ENCODE assay signal across 9 cellular contexts in the genomic region with DNA sequence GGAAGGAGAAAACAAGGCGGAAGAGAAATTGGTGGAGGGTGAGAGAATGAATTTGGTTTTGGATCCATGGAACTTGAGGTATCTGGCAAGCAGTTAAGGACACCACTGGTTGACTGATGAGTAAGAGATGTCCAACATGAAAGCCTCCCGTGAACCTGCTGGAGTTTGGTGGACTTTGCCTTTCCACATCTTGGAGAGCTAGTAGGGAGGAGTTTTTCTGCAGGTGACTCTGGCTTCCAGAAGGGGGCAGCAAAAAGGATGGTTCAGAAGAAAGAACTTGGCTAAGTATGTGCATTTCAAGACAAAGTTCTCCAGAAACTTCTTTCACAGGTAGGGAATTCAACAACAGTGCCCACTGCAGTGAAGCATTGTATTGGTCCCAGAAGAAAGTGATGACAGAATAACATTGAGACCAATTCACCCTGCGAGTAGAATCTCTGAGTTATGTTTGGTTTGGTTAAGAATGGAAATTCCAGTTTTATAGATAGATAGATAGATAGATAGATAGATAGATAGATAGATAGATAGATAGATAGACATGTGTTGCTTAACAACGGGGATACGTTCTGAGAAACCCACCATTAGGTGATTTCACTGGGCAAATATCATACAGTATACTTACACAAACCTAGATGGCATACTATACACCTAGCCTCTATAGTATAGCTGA. TPM values are rescaled to one million over a fixed set of nuclear protein-coding genes. Genes with fewer than 3 reads are reported as not detected.
A peak's percentile ranks its signal among the peaks of the same experiment; 100 is the strongest.
DNase-seq lines count a peak whose midpoint lies in the region; ATAC-seq, FAIRE-seq and TF ChIP-seq lines count a peak whose summit lies in the region.
"Had no signal": no experiment of that assay in that cellular context is flagged by ENCODE, and none has a peak within 500 bp of the region (broad histone marks: within the 10 kb centered on the region; RNA-seq: fewer than 3 reads in every experiment).

No MANE protein-coding gene starts in this region.

- no peak overlapping the region for H2BK5ac ChIP-seq in neuronal stem cell (ENCODE audit: low read length)

- no peak overlapping the region for H4K8ac ChIP-seq in neuronal stem cell (ENCODE audit: low read depth, low read length)

- H3K14ac ChIP-seq in neuronal stem cell (ENCODE audit: low read length): no peak overlapping the region

- H3K4me3 Mint-ChIP-seq in activated CD4-positive, alpha-beta T cell treated with anti-CD3 and anti-CD28 coated beads for 36 hours: no peak overlapping the region

- H2AK5ac ChIP-seq in neuronal stem cell (ENCODE audit: low read depth, low read length): no peak overlapping the region

- H3K4me2 ChIP-seq in keratinocyte (ENCODE audit: control insufficient read depth, extremely low read depth, insufficient read depth, low read depth, low read length) (no peak overlapping the region), neuronal stem cell (ENCODE audit: insufficient read depth, low read length, poor library complexity, severe bottlenecking) (no peak overlapping the region)

- H3K4me1 ChIP-seq in keratinocyte (ENCODE audit: control insufficient read depth, extremely low read depth, insufficient read depth, low read length) (no peaks in the 10 kb centered on the region), neuronal stem cell (ENCODE audit: control insufficient read depth in 2 of 2, insufficient read depth in 1 of 2, low read depth in 1 of 2, low read length in 2 of 2) (no peaks in the 10 kb centered on the region)

- no peak overlapping the region for H2BK15ac ChIP-seq in neuronal stem cell (ENCODE audit: low read length)

- TF ChIP-seq CTCF in VCaP (conservative IDR thresholded peaks at IDR 0.05) (peak; percentile 60; the same call in 1 of the 2 replicates), keratinocyte (optimal IDR thresholded peaks at IDR 0.05 in 1 of 3, IDR thresholded peaks at IDR 0.05 in 1 of 3, conservative IDR thresholded peaks at IDR 0.05 in 1 of 3; ENCODE audit: extremely low read depth in 1 of 3, insufficient read depth in 2 of 3, low read length in 3 of 3) (peak; percentile 58 to 77 (median 67))

- H2AFZ ChIP-seq in keratinocyte (ENCODE audit: control insufficient read depth, low read length) (no peak overlapping the region), neuronal stem cell (ENCODE audit: low read length) (no peak overlapping the region)

- H3K27ac ChIP-seq in VCaP (no peak overlapping the region), keratinocyte (ENCODE audit: control insufficient read depth, insufficient read depth, low read length) (no peak overlapping the region), neuronal stem cell (replicated peaks; ENCODE audit: low read length) (no peak overlapping the region)

- H3K27ac Mint-ChIP-seq in activated CD4-positive, alpha-beta T cell treated with anti-CD3 and anti-CD28 coated beads for 36 hours: no peak overlapping the region

- H3K4me1 Mint-ChIP-seq in activated CD4-positive, alpha-beta T cell treated with anti-CD3 and anti-CD28 coated beads for 36 hours: no peaks in the 10 kb centered on the region

- H3K27me3 Mint-ChIP-seq in activated CD4-positive, alpha-beta T cell treated with anti-CD3 and anti-CD28 coated beads for 36 hours: peaks cover 13% of the 10 kb centered on the region

- H4K20me1 ChIP-seq in keratinocyte (ENCODE audit: control insufficient read depth, extremely low read depth, insufficient read depth, low read length): no peaks in the 10 kb centered on the region

- DNase-seq in activated CD4-positive, alpha-beta T cell treated with anti-CD3 and anti-CD28 coated beads for 36 hours: peak; percentile 17
- DNase-seq in activated CD4-positive, alpha-beta T cell treated with anti-CD3 and anti-CD28 coated beads for 1 hour: no peak
- DNase-seq in HT-29 (ENCODE audit: low spot score): peak; percentile 70
- no peak for DNase-seq in keratinocyte (ENCODE audit: low read depth, low spot score)
- no peak for DNase-seq in neuronal stem cell (ENCODE audit: low spot score)
- no peak for DNase-seq in effector CD8-positive, alpha-beta T cell (lab: John Stamatoyannopoulos, UW)

- H3K4ac ChIP-seq in neuronal stem cell (ENCODE audit: low read length): no peak overlapping the region

- dilution Hi-C loops in keratinocyte (cut with MboI; ENCODE audit: extremely low pct_ligation_motif_present, low sequenced_read_pairs): no loop called here

- no peaks in the 10 kb centered on the region for H3K79me2 ChIP-seq in keratinocyte (ENCODE audit: control insufficient read depth, insufficient read depth, low read length)

- H3K4me3 ChIP-seq in keratinocyte (ENCODE audit: control insufficient read depth in 2 of 3, extremely low read depth in 1 of 3, insufficient read depth in 2 of 3, low read depth in 1 of 3, low read length in 3 of 3) (no peak overlapping the region), neuronal stem cell (ENCODE audit: low read length in 2 of 2) (no peak overlapping the region)

- H3K36me3 Mint-ChIP-seq in activated CD4-positive, alpha-beta T cell treated with anti-CD3 and anti-CD28 coated beads for 36 hours (ENCODE audit: low read depth): no peaks in the 10 kb centered on the region

- POLR2A ChIA-PET in activated CD4-positive, alpha-beta T cell treated with anti-CD3 and anti-CD28 coated beads for 36 hours (lab: Charles Lee): interaction anchor here (0.6 kb wide), 1 partner anchor 288 kb away, joined by 3 read pairs; no protein-coding TSS in a partner anchor

- no peak overlapping the region for H2BK120ac ChIP-seq in neuronal stem cell (ENCODE audit: low read depth, low read length)

- H3K9ac ChIP-seq in keratinocyte (ENCODE audit: control insufficient read depth, extremely low read depth, insufficient read depth, low read length) (no peak overlapping the region), neuronal stem cell (ENCODE audit: low read depth, low read length, poor library complexity) (no peak overlapping the region)

- no peak overlapping the region for H3K23ac ChIP-seq in neuronal stem cell (ENCODE audit: low read depth, low read length, poor library complexity)

- no peak for FAIRE-seq in keratinocyte (lab: Jason Lieb, UNC)
- FAIRE-seq: G401.6 had no signal

- no peak overlapping the region for H3K18ac ChIP-seq in neuronal stem cell (ENCODE audit: low read length)

- no peaks in the 10 kb centered on the region for H3K79me1 ChIP-seq in neuronal stem cell (ENCODE audit: low read depth, low read length)

- no peaks in the 10 kb centered on the region for H3K9me1 ChIP-seq in keratinocyte (ENCODE audit: control insufficient read depth, extremely low read depth, insufficient read depth, low read length)

- CTCF ChIA-PET in activated CD4-positive, alpha-beta T cell treated with anti-CD3 and anti-CD28 coated beads for 36 hours (lab: Charles Lee): interaction anchor here (0.7 to 1.0 kb wide), 3 partner anchors 13 to 26 kb away, joined by 3 read pairs; no protein-coding TSS in a partner anchor

- H3K9me3 Mint-ChIP-seq in activated CD4-positive, alpha-beta T cell treated with anti-CD3 and anti-CD28 coated beads for 36 hours (ENCODE audit: low read depth): no peaks in the 10 kb centered on the region

- 100% methylated on average over 1 of the region's 5 CpGs; no CpG with 5 or more reads in 1 of the 2 donors for WGBS in neuronal stem cell (ENCODE audit: extremely low coverage in 2 of 2, insufficient read length in 2 of 2, insufficient replicate concordance in 1 of 2), 2 donors

- H3K9me3 ChIP-seq in keratinocyte (ENCODE audit: control insufficient read depth, low read depth, low read length): no peaks in the 10 kb centered on the region
- peaks cover 0 to 2% of the 10 kb centered on the region in 2 donors for H3K9me3 ChIP-seq in neuronal stem cell (replicated peaks in 1 of 2; ENCODE audit: control insufficient read depth in 2 of 2, insufficient read depth in 1 of 2, low read depth in 1 of 2, low read length in 2 of 2)

- ATAC-seq in activated CD4-positive, alpha-beta T cell treated with anti-CD3 and anti-CD28 coated beads for 36 hours: no peak
- no peak for ATAC-seq in GM18907 (IDR thresholded peaks at IDR 0.05; ENCODE audit: unreplicated experiment)

- H3K36me3 ChIP-seq in keratinocyte (ENCODE audit: control insufficient read depth in 2 of 2, extremely low read depth in 1 of 2, insufficient read depth in 2 of 2, low read length in 2 of 2) (no peaks in the 10 kb centered on the region), neuronal stem cell (replicated peaks in 1 of 2; ENCODE audit: control insufficient read depth in 2 of 2, insufficient read depth in 2 of 2, low read length in 2 of 2) (no peaks in the 10 kb centered on the region)

- H2BK12ac ChIP-seq in neuronal stem cell (ENCODE audit: low read length): no peak overlapping the region

- intact Hi-C loops in activated CD4-positive, alpha-beta T cell treated with anti-CD3 and anti-CD28 coated beads for 36 hours (cut with DNase I, micrococcal nuclease): no loop called here

- H4K91ac ChIP-seq in neuronal stem cell (ENCODE audit: low read depth, low read length, poor library complexity): no peak overlapping the region

- peaks cover 4% of the 10 kb centered on the region for H3K27me3 ChIP-seq in keratinocyte (ENCODE audit: control insufficient read depth, extremely low read depth, insufficient read depth, low read length)
- H3K27me3 ChIP-seq in neuronal stem cell (ENCODE audit: control insufficient read depth in 3 of 3, insufficient read depth in 3 of 3, low read depth in 1 of 3, low read length in 3 of 3): no peaks in the 10 kb centered on the region

RNA-seq across cellular contexts. Expression of gene DCDC1, which starts 28.5 kb away (rescaled TPM):
- under 1 TPM; 0.23 to 0.32 TPM for total RNA-seq in activated CD4-positive, alpha-beta T cell treated with anti-CD3 and anti-CD28 coated beads for 36 hours
- 0.37 TPM in 1 of 2 replicates, not detected in the other for total RNA-seq in HT-29 (2014; rRNA removed; shearing (Covaris generic))
- polyA plus RNA-seq in keratinocyte: 0.02 to 0.08 TPM (median 0.06 TPM) in 3 replicates
- 0.16 TPM for polyA plus RNA-seq in keratinocyte (2011; ENCODE audit: low read depth)
- 0.05 and 0.07 TPM in 2 replicates for polyA plus RNA-seq in keratinocyte (2011; cell fraction: cytosol; rRNA removed)
- 0.04 and 0.17 TPM in 2 replicates for polyA plus RNA-seq in keratinocyte (2011; cell fraction: nucleus; rRNA removed)
- polyA plus RNA-seq in keratinocyte (2012; ENCODE audit: low replicate concordance): 0.02 TPM in 1 of 2 replicates, not detected in the other
- 0.20 to 0.35 TPM in 2 of 3 replicates, not detected in the other for polyA minus RNA-seq in keratinocyte
- not detected for polyA minus RNA-seq in keratinocyte (2011; cell fraction: cytosol; rRNA and poly(A)+ RNA removed)
- 0.53 and 0.54 TPM in 2 replicates for polyA minus RNA-seq in keratinocyte (2011; cell fraction: nucleus; rRNA and poly(A)+ RNA removed)
- polyA plus RNA-seq in neuronal stem cell (2013, experiment 1 of 2): 1.0 TPM
- polyA plus RNA-seq in neuronal stem cell (2013, experiment 2 of 2): 0.98 TPM

RNA-seq across cellular contexts. Expression of gene DNAJC24, which starts 28.6 kb away (rescaled TPM):
- total RNA-seq in activated CD4-positive, alpha-beta T cell treated with anti-CD3 and anti-CD28 coated beads for 36 hours: 10 to 100 TPM; 15.3 to 26.3 TPM
- total RNA-seq in HT-29 (2014; rRNA removed; shearing (Covaris generic)): 6.6 TPM in 2 replicates
- polyA plus RNA-seq in keratinocyte: 8.9 to 30.3 TPM (median 17.3 TPM) in 3 replicates
- 16.0 TPM for polyA plus RNA-seq in keratinocyte (2011; ENCODE audit: low read depth)
- 8.4 and 13.4 TPM in 2 replicates for polyA plus RNA-seq in keratinocyte (2011; cell fraction: cytosol; rRNA removed)
- polyA plus RNA-seq in keratinocyte (2011; cell fraction: nucleus; rRNA removed): 26.0 and 30.9 TPM in 2 replicates
- 8.7 and 9.8 TPM in 2 replicates for polyA plus RNA-seq in keratinocyte (2012; ENCODE audit: low replicate concordance)
- polyA minus RNA-seq in keratinocyte: 5.4 to 12.3 TPM (median 6.4 TPM) in 3 replicates
- polyA minus RNA-seq in keratinocyte (2011; cell fraction: cytosol; rRNA and poly(A)+ RNA removed): 9.8 TPM
- 13.7 and 26.9 TPM in 2 replicates for polyA minus RNA-seq in keratinocyte (2011; cell fraction: nucleus; rRNA and poly(A)+ RNA removed)
- 18.0 TPM for polyA plus RNA-seq in neuronal stem cell (2013, experiment 1 of 2)
- polyA plus RNA-seq in neuronal stem cell (2013, experiment 2 of 2): 17.9 TPM

Comparison
In these comparisons a context has a peak if more than half of its experiments do, and no peak if none do; other contexts are left out.
1. DNase-seq: peak in activated CD4-positive, alpha-beta T cell treated with anti-CD3 and anti-CD28 coated beads for 36 hours (single experiment) and HT-29 (single experiment); none in activated CD4-positive, alpha-beta T cell treated with anti-CD3 and anti-CD28 coated beads for 1 hour (single experiment), keratinocyte (single experiment), neuronal stem cell (single experiment) and effector CD8-positive, alpha-beta T cell (single experiment).